23 cellular contexts compared by ENCODE assay signal in genomic region chr14:105508069-105508468, GRCh38. TPM values are rescaled to one million over a fixed set of nuclear protein-coding genes. Genes with fewer than 3 reads are reported as not detected.
DNase-seq lines count a peak whose midpoint lies in the region; ATAC-seq and TF ChIP-seq lines count a peak whose summit lies in the region.
"Had no signal": no experiment of that assay in that cellular context is flagged by ENCODE, and none has a peak within 500 bp of the region (broad histone marks: within the 10 kb centered on the region; RNA-seq: fewer than 3 reads in every experiment).

No MANE protein-coding gene starts in this region.

- no peak overlapping the region for H3K27ac ChIP-seq in BLaER1 treated with 17β-estradiol and CSF1 and Interleukin-3, amounts not matched to agents 10 nM and 100 nM
- H3K27ac ChIP-seq in RWPE2 (ENCODE audit: poor library complexity, severe bottlenecking) = no peak overlapping the region
- no peak overlapping the region for H3K27ac ChIP-seq in left lung
- no peak overlapping the region for H3K27ac ChIP-seq in sigmoid colon
- H3K27ac ChIP-seq in substantia nigra (ENCODE audit: low read depth, low read length, poor library complexity, severe bottlenecking) = no peak overlapping the region
- H3K27ac ChIP-seq: SJSA1 had no signal

- peaks cover 0 to 7% (median 0%) of the 10 kb centered on the region in 11 experiments; a peak in 5 of 22 replicates for H3K27me3 ChIP-seq in BLaER1 treated with 17β-estradiol and CSF1 and Interleukin-3, amounts not matched to agents 10 nM and 100 nM
- H3K27me3 ChIP-seq in RWPE2 (ENCODE audit: insufficient read depth, poor library complexity, severe bottlenecking) (no peaks in the 10 kb centered on the region), left lung (peaks cover 4 to 60% of the 10 kb centered on the region in 2 donors), sigmoid colon (peaks cover 0 to 33% (median 10%) of the 10 kb centered on the region in 3 donors)

- TF ChIP-seq CTCF in RWPE2 (IDR thresholded peaks at IDR 0.05; ENCODE audit: poor library complexity, severe bottlenecking) (no peak), left lung (IDR thresholded peaks at IDR 0.05) (no peak), sigmoid colon (IDR thresholded peaks at IDR 0.05) (no peak)

- peak overlapping the region in 8 of 11 experiments; percentile 20 to 75 (median 51); a peak in 15 of 22 replicates for H3K4me2 ChIP-seq in BLaER1 treated with 17β-estradiol and CSF1 and Interleukin-3, amounts not matched to agents 10 nM and 100 nM

- no peak for TF ChIP-seq EP300 in sigmoid colon (IDR thresholded peaks at IDR 0.05)

- peaks cover 0 to 4% (median 0%) of the 10 kb centered on the region in 11 experiments; a peak in 1 of 22 replicates for H4K20me1 ChIP-seq in BLaER1 treated with 17β-estradiol and CSF1 and Interleukin-3, amounts not matched to agents 10 nM and 100 nM

- no peak overlapping the region for H3K9ac ChIP-seq in BLaER1 treated with 17β-estradiol and CSF1 and Interleukin-3, amounts not matched to agents 10 nM and 100 nM

- intact Hi-C loops in left lung (cut with DNase I) = no loop called here
- intact Hi-C loops in sigmoid colon (cut with DNase I) = no loop called here

- no peaks in the 10 kb centered on the region for H3K9me3 ChIP-seq in BLaER1 treated with 17β-estradiol and CSF1 and Interleukin-3, amounts not matched to agents 10 nM and 100 nM (replicated peaks in 1 of 11)
- H3K9me3 ChIP-seq in RWPE2 (ENCODE audit: severe bottlenecking) (no peaks in the 10 kb centered on the region), left lung (no peaks in the 10 kb centered on the region), sigmoid colon (no peaks in the 10 kb centered on the region)
- H3K9me3 ChIP-seq: SJSA1 had no signal

- ATAC-seq in RWPE2 (ENCODE audit: low read depth) = no peak
- ATAC-seq in left lung = no peak
- ATAC-seq: CD8-positive, alpha-beta T cell; GM12878; Panc1 had no signal

- 81 to 86% methylated on average over 16 of the region's 16 CpGs for WGBS in sigmoid colon, 2 donors

- no peak for TF ChIP-seq POLR2A in sigmoid colon (IDR thresholded peaks at IDR 0.05)

- no peaks in the 10 kb centered on the region for H3K36me3 ChIP-seq in BLaER1 treated with 17β-estradiol and CSF1 and Interleukin-3, amounts not matched to agents 10 nM and 100 nM
- H3K36me3 ChIP-seq in RWPE2 (ENCODE audit: low read depth) (no peaks in the 10 kb centered on the region), left lung (no peaks in the 10 kb centered on the region), sigmoid colon (no peaks in the 10 kb centered on the region)
- H3K36me3 ChIP-seq: SJSA1 had no signal

- H3K4me1 ChIP-seq in BLaER1 treated with 17β-estradiol and CSF1 and Interleukin-3, amounts not matched to agents 10 nM and 100 nM = peaks cover 0 to 46% (median 33%) of the 10 kb centered on the region in 10 experiments; a peak in 17 of 20 replicates
- H3K4me1 ChIP-seq in RWPE2 (ENCODE audit: insufficient read depth, poor library complexity, severe bottlenecking) (no peaks in the 10 kb centered on the region), left lung (no peaks in the 10 kb centered on the region), sigmoid colon (no peaks in the 10 kb centered on the region)
- H3K4me1 ChIP-seq: SJSA1 had no signal

- DNase-seq in RWPE2 (ENCODE audit: low spot score) = peak; percentile 62
- DNase-seq in left lung = peak; percentile 27 to 39
- DNase-seq in sigmoid colon = peak; percentile 48
- no peak for DNase-seq in substantia nigra (lab: John Stamatoyannopoulos, UW)
- DNase-seq in NCI-H82 treated with DMSO at 0.1 percent for 48 hours (lab: John Stamatoyannopoulos, UW; ENCODE audit: unreplicated experiment) = no peak
- DNase-seq in HuH-7 (ENCODE audit: low spot score) = no peak
- DNase-seq: C1 segment of cervical spinal cord; CD8-positive, alpha-beta T cell; DND-41; Kasumi-1; MM.1S; NCI-H1092 treated with DMSO at 0.1 percent for 48 hours; NCI-H1436 treated with DMSO at 0.1 percent for 48 hours; NCI-H2029; NCI-H226; NCI-H510A treated with DMSO at 0.1 percent for 48 hours; NCI-H748 treated with DMSO at 0.1 percent for 48 hours; NK-92 treated with Interleukin-12 subunit alpha and Interleukin-12 subunit beta, amount 100 ng/mL, for 24 hours had no signal

- H3K4me3 ChIP-seq in BLaER1 treated with 17β-estradiol and CSF1 and Interleukin-3, amounts not matched to agents 10 nM and 100 nM = no peak overlapping the region
- H3K4me3 ChIP-seq in RWPE2 (ENCODE audit: severe bottlenecking) (no peak overlapping the region), left lung (no peak overlapping the region), sigmoid colon (no peak overlapping the region)
- H3K4me3 ChIP-seq: GM12878, SJSA1 had no signal

RNA-seq across cellular contexts. Expression of gene TEDC1, which starts 17.0 kb away (rescaled TPM):
- total RNA-seq in left lung (10 to 100 TPM; 12.8 to 16.8 TPM), sigmoid colon (1 to 10 TPM in 2 of 4 donors, under 1 TPM in 2; 0.16 to 5.2 (median 1.0) TPM)
- polyA plus RNA-seq in sigmoid colon = 10 to 100 TPM; 17.8 to 36.0 (median 19.2) TPM

RNA-seq across cellular contexts. Expression of gene TMEM121, which starts 18.3 kb away (rescaled TPM):
- total RNA-seq in left lung (1 to 10 TPM; 2.4 to 3.0 TPM), sigmoid colon (1 to 10 TPM; 3.0 to 8.0 (median 6.2) TPM)
- polyA plus RNA-seq in sigmoid colon = 1 to 10 TPM in 1 of 3 donors, not detected in 2; 2.3 TPM

RNA-seq across cellular contexts. Expression of gene CRIP1, which starts 21.4 kb away (rescaled TPM):
- total RNA-seq in left lung (100 to 1,000 TPM; 171 to 281 TPM), sigmoid colon (10 to 100 TPM in 3 of 4 donors, 1 to 10 TPM in 1; 4.9 to 24.3 (median 15.4) TPM)
- 100 to 1,000 TPM; 168 to 403 (median 199) TPM for polyA plus RNA-seq in sigmoid colon
- total RNA-seq: H4 had no signal

RNA-seq across cellular contexts. Expression of gene CRIP2, which starts 33.4 kb away (rescaled TPM):
- 100 to 1,000 TPM; 172 to 224 TPM for total RNA-seq in left lung
- total RNA-seq in sigmoid colon = 10 to 100 TPM; 49.8 to 79.5 (median 57.1) TPM
- 10 to 100 TPM; 13.6 to 50.0 (median 34.2) TPM for polyA plus RNA-seq in sigmoid colon

Comparison
In these comparisons a context has a peak if more than half of its experiments do, and no peak if none do; other contexts are left out.
1. DNase-seq: peak in RWPE2 (single experiment), left lung (2 of 2) and sigmoid colon (single experiment); none in substantia nigra (0 of 49), NCI-H82 treated with DMSO at 0.1 percent for 48 hours (single experiment) and HuH-7 (single experiment).
2. RNA of gene CRIP1, which starts 21.4 kb away (total RNA-seq): 171 to 281 TPM in left lung; 4.9 to 24.3 TPM in sigmoid colon; every median in the first group is over 4 times any median in the second.